Comparison of ENCODE assay signal across 21 cellular contexts in genomic region chr10:74760042-74760979, GRCh38.
A peak's percentile ranks its signal among the peaks of the same experiment; 100 is the strongest.
DNase-seq lines count a peak whose midpoint lies in the region; ATAC-seq, FAIRE-seq and TF ChIP-seq lines count a peak whose summit lies in the region.
"Had no signal": no experiment of that assay in that cellular context is flagged by ENCODE, and none has a peak within 500 bp of the region (broad histone marks: within the 10 kb centered on the region; RNA-seq: fewer than 3 reads in every experiment).

No MANE protein-coding gene starts in this region.

- no peaks in the 10 kb centered on the region for H3K9me3 ChIP-seq in K562 (replicated peaks; ENCODE audit: control insufficient read depth, insufficient read depth, low read depth, low read length)

- in situ Hi-C loops in K562 (cut with MboI) = no loop called here

- no peak overlapping the region for H3K9ac ChIP-seq in K562 (ENCODE audit: insufficient read depth in 1 of 2, low read depth in 2 of 2, low read length in 2 of 2)
- H3K9ac ChIP-seq: BLaER1 treated with 17β-estradiol and CSF1 and Interleukin-3, amounts not matched to agents 10 nM and 100 nM had no signal

- TF ChIP-seq EP300 in K562 (IDR thresholded peaks at IDR 0.05; ENCODE audit: low read length) = no peak

- H3K4me3 ChIP-seq in HFF-Myc (replicated peaks; ENCODE audit: low read depth, low read length) = no peak overlapping the region
- H3K4me3 ChIP-seq in K562 = no peak overlapping the region
- H3K4me3 ChIP-seq in foreskin fibroblast (ENCODE audit: low read depth in 1 of 2, low read length in 2 of 2) = no peak overlapping the region
- H3K4me3 ChIP-seq: BLaER1 treated with 17β-estradiol and CSF1 and Interleukin-3, amounts not matched to agents 10 nM and 100 nM had no signal

- intact Hi-C loops in left ventricle myocardium superior (cut with micrococcal nuclease) = no loop called here
- intact Hi-C loops in left cardiac atrium (cut with DNase I) = no loop called here
- intact Hi-C loops in K562 (cut with micrococcal nuclease) = no loop called here

- H3K79me2 ChIP-seq in K562 (ENCODE audit: control insufficient read depth, insufficient read depth, low read length) = no peaks in the 10 kb centered on the region

- 8% methylated on average over 7 of the region's 8 CpGs for WGBS in K562 (ENCODE audit: insufficient coverage, low coverage, missing lambda C conversion rate)

- no peak overlapping the region for H3K4me2 ChIP-seq in K562 (ENCODE audit: insufficient read depth, low read length)
- H3K4me2 ChIP-seq: BLaER1 treated with 17β-estradiol and CSF1 and Interleukin-3, amounts not matched to agents 10 nM and 100 nM had no signal

- ATAC-seq in left ventricle myocardium superior = peak; percentile 34
- no peak for ATAC-seq in left cardiac atrium
- ATAC-seq in K562 = no peak

- CTCF ChIA-PET in K562 (lab: Yijun Ruan, JAX; ENCODE audit: low intra/inter-chr PET ratio) = no interaction called here

- H3K9me1 ChIP-seq in K562 (ENCODE audit: control insufficient read depth, insufficient read depth, low read length) = no peaks in the 10 kb centered on the region

- POLR2A ChIA-PET in K562 (lab: Yijun Ruan, JAX) = interaction anchor here (0.6 to 1.4 kb wide), 4 partner anchors 9 to 1888 kb away, joined by 3 to 4 read pairs (median 4); no protein-coding TSS in a partner anchor

- H3K4me1 ChIP-seq in K562 (replicated peaks in 1 of 2; ENCODE audit: control insufficient read depth in 2 of 2, insufficient read depth in 2 of 2, low read length in 2 of 2) = no peaks in the 10 kb centered on the region

- peaks cover 35 to 61% of the 10 kb centered on the region in 2 experiments for H3K27me3 ChIP-seq in K562 (ENCODE audit: control insufficient read depth in 2 of 2, insufficient read depth in 2 of 2, low read length in 2 of 2)
- H3K27me3 ChIP-seq: BLaER1 treated with 17β-estradiol and CSF1 and Interleukin-3, amounts not matched to agents 10 nM and 100 nM had no signal

- no TSS peak for BruUV-seq in K562 (replicated peaks; lab: Mats Ljungman, UMichigan)

- no peak overlapping the region for H2AFZ ChIP-seq in K562 (ENCODE audit: low read depth, low read length)

- peak; percentile 11 for FAIRE-seq in K562 (lab: Jason Lieb, UNC)
- FAIRE-seq: G401.6, GM12892, GM19239 had no signal

- DNase-seq in left ventricle myocardium superior = no peak
- no peak for DNase-seq in left cardiac atrium
- DNase-seq in HFF-Myc (ENCODE audit: extremely low read depth, low read depth) = peak; percentile 55
- no peak for DNase-seq in K562 (ENCODE audit: extremely low read depth in 1 of 4, low spot score in 3 of 4)
- peak; percentile 34 to 47 for DNase-seq in foreskin fibroblast
- DNase-seq in HK-2 (ENCODE audit: unreplicated experiment) = no peak
- DNase-seq in kidney glomerular epithelial cell (lab: John Stamatoyannopoulos, UW) = no peak
- no peak for DNase-seq in NCI-H526 (lab: John Stamatoyannopoulos, UW)
- DNase-seq: AML-193; Calu3; CD4-positive, CD25-positive, alpha-beta regulatory T cell; DMS 273 treated with DMSO at 0.1 percent for 48 hours; HCEC 1CT; IMR-90; KG1 had no signal

- no peaks in the 10 kb centered on the region for H3K36me3 ChIP-seq in K562 (ENCODE audit: control insufficient read depth, insufficient read depth, low read length)
- H3K36me3 ChIP-seq: BLaER1 treated with 17β-estradiol and CSF1 and Interleukin-3, amounts not matched to agents 10 nM and 100 nM had no signal

- H3K27ac ChIP-seq in K562 (ENCODE audit: extremely low read depth, low read depth, low read length) = no peak overlapping the region
- H3K27ac ChIP-seq: 22Rv1; BLaER1 treated with 17β-estradiol and CSF1 and Interleukin-3, amounts not matched to agents 10 nM and 100 nM; HL-60 had no signal

- H4K20me1 ChIP-seq in K562 (replicated peaks; ENCODE audit: control insufficient read depth, insufficient read depth, low read length) = no peaks in the 10 kb centered on the region
- H4K20me1 ChIP-seq: BLaER1 treated with 17β-estradiol and CSF1 and Interleukin-3, amounts not matched to agents 10 nM and 100 nM had no signal

- no peak for TF ChIP-seq RAD21 in K562 (CRISPR knock-in tag; conservative IDR thresholded peaks at IDR 0.05 in 1 of 2, IDR thresholded peaks at IDR 0.05 in 1 of 2)

- TF ChIP-seq CTCF in HFF-Myc (IDR thresholded peaks at IDR 0.05; ENCODE audit: low read depth, low read length, missing control alignments) = no peak
- no peak for TF ChIP-seq CTCF in K562 (IDR thresholded peaks at IDR 0.05 in 2 of 3, conservative IDR thresholded peaks at IDR 0.05 in 1 of 3; ENCODE audit: insufficient read depth in 2 of 3, low read depth in 1 of 3, low read length in 3 of 3)
- no peak for TF ChIP-seq CTCF in foreskin fibroblast (IDR thresholded peaks at IDR 0.05; ENCODE audit: low read depth, low read length)

- no peak for TF ChIP-seq POLR2A in K562 (conservative IDR thresholded peaks at IDR 0.05)

TF ChIP-seq in K562, 482 proteins besides CTCF, POLR2A, EP300 and RAD21:
- no peak for TF ChIP-seq SUPT5H (IDR thresholded peaks at IDR 0.05)
- TF ChIP-seq HBP1 (CRISPR knock-in tag; IDR thresholded peaks at IDR 0.05) = no peak
- no peak for TF ChIP-seq TBL1XR1 (IDR thresholded peaks at IDR 0.05; ENCODE audit: low read length in 2 of 2)
- no peak for TF ChIP-seq NKRF (IDR thresholded peaks at IDR 0.05; ENCODE audit: borderline replicate concordance)
- TF ChIP-seq FOXA1 (IDR thresholded peaks at IDR 0.05; ENCODE audit: borderline replicate concordance) = no peak
- TF ChIP-seq KLF13 (tag; IDR thresholded peaks at IDR 0.05; ENCODE audit: borderline replicate concordance, low read depth) = no peak
- no peak for TF ChIP-seq ZNF280B (CRISPR knock-in tag; IDR thresholded peaks at IDR 0.05)
- TF ChIP-seq ERF (CRISPR knock-in tag; IDR thresholded peaks at IDR 0.05) = no peak
- TF ChIP-seq ZNF197 (CRISPR knock-in tag; IDR thresholded peaks at IDR 0.05; ENCODE audit: low read depth) = no peak
- no peak for TF ChIP-seq FOXJ2 (tag; IDR thresholded peaks at IDR 0.05)
- no peak for TF ChIP-seq ZNF449 (CRISPR knock-in tag; IDR thresholded peaks at IDR 0.05)
- TF ChIP-seq ZNF224 (CRISPR knock-in tag; IDR thresholded peaks at IDR 0.05) = no peak
- no peak for TF ChIP-seq PHB (CRISPR knock-in tag; IDR thresholded peaks at IDR 0.05)
- no peak for TF ChIP-seq GABPB2 (CRISPR knock-in tag; conservative IDR thresholded peaks at IDR 0.05)
- no peak for TF ChIP-seq CBX8 (IDR thresholded peaks at IDR 0.05; ENCODE audit: borderline replicate concordance, extremely low read depth, low read depth, low read length, poor library complexity, severe bottlenecking)
- no peak for TF ChIP-seq YY1 (IDR thresholded peaks at IDR 0.05; ENCODE audit: borderline replicate concordance in 1 of 3, control insufficient read depth in 1 of 3, extremely low read depth in 1 of 3, insufficient read depth in 3 of 3, insufficient read length in 1 of 3, insufficient replicate concordance in 2 of 3, low read depth in 1 of 3, low read length in 2 of 3)

Comparison
In these comparisons a context has a peak if more than half of its experiments do, and no peak if none do; other contexts are left out.
1. DNase-seq: peak in HFF-Myc (single experiment) and foreskin fibroblast (2 of 2); none in left ventricle myocardium superior (single experiment), left cardiac atrium (single experiment), K562 (0 of 4), HK-2 (single experiment), kidney glomerular epithelial cell (single experiment) and NCI-H526 (0 of 2).